ENCODE assay signal across 21 cellular contexts in the genomic region with DNA sequence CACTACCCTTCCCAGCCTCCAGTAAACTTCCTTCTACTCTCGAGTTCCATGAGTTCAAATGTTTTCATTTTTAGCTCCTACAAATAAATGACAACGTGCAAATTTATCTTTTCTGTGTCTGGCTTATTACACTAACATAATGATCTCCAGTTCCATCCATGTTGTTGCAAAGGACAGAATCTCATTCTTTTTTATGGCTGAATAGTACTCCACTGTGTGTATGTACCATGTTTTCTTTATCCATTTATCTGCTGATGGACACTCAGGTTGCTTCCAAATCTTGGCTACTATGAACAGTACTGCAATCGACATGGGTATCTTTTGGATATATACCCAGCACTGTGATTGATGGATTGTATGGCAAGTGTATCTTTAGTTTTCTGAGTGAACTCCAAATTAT.
"Had no signal": no experiment of that assay in that cellular context is flagged by ENCODE, and none has a peak within 500 bp of the region (broad histone marks: within the 10 kb centered on the region; RNA-seq: fewer than 3 reads in every experiment).

No MANE protein-coding gene starts in this region.

- H3K9me3 ChIP-seq: SJSA1 had no signal

- DNase-seq: IMR-90, KBM-7, NCI-H1092, NCI-H1105 treated with DMSO at 0.1 percent for 48 hours, NCI-H1417 treated with DMSO at 0.1 percent for 48 hours, NCI-H187, NCI-H2029, NCI-H2081 treated with DMSO at 0.1 percent for 48 hours, NCI-H2171, NCI-H226, NCI-H446, NCI-H510A, NCI-H524 treated with DMSO at 0.1 percent for 48 hours, NCI-H69, NCI-H774, Right ventricle myocardium superior, RPMI8226, SIG-M5 had no signal

- H3K27ac ChIP-seq: SJSA1, SK-N-MC had no signal

- H3K27me3 ChIP-seq: SJSA1 had no signal

- H3K36me3 ChIP-seq: SJSA1 had no signal

- FAIRE-seq: RCC 7860 had no signal

- H3K4me1 ChIP-seq: SJSA1 had no signal

- H3K4me3 ChIP-seq: SJSA1, SK-N-MC had no signal
